ENCODE assay signal across 29 cellular contexts in the genomic region with DNA sequence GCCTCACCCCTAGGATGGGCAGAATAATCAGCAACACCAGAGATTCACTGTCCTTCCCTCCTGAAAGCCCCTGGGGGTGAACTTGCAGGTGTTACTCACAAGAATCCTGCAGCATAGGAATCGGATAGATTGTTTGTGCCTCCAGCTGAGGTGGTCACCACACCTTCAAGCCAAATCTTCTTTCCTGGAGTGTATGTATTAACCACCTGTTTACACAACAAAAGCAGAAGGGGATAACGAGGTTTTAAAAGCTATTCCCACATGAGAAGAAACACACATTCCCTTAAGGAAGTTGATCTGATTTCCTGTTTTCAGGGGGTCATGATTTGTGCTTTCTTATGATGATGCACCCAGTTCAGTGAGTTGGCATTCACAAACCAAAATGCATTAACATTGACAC.
"Had no signal": no experiment of that assay in that cellular context is flagged by ENCODE, and none has a peak within 500 bp of the region (broad histone marks: within the 10 kb centered on the region; RNA-seq: fewer than 3 reads in every experiment).

No MANE protein-coding gene starts in this region.

- H3K27ac Mint-ChIP-seq: dendritic cell treated with granulocyte-macrophage colony-stimulating factor and Interleukin-4, amounts not matched to agents 40 ng/mL and 50 ng/mL, for 4 days; memory B cell; naive thymus-derived CD4-positive, alpha-beta T cell; stimulated activated naive CD8-positive, alpha-beta T cell treated with anti-CD3 and anti-CD28 coated beads, Interleukin-15, amount 100 ng/mL, for 72 hours had no signal

- H3K4me3 Mint-ChIP-seq: dendritic cell treated with granulocyte-macrophage colony-stimulating factor and Interleukin-4, amounts not matched to agents 40 ng/mL and 50 ng/mL, for 4 days; memory B cell; naive thymus-derived CD4-positive, alpha-beta T cell; nephron progenitor cell; stimulated activated naive CD8-positive, alpha-beta T cell treated with anti-CD3 and anti-CD28 coated beads, Interleukin-15, amount 100 ng/mL, for 72 hours had no signal

- H3K27me3 Mint-ChIP-seq: dendritic cell treated with granulocyte-macrophage colony-stimulating factor and Interleukin-4, amounts not matched to agents 40 ng/mL and 50 ng/mL, for 4 days; stimulated activated naive CD8-positive, alpha-beta T cell treated with anti-CD3 and anti-CD28 coated beads, Interleukin-15, amount 100 ng/mL, for 72 hours had no signal

- H3K4me2 ChIP-seq: smooth muscle cell had no signal

- H3K36me3 ChIP-seq: colonic mucosa, esophagus muscularis mucosa, heart right ventricle, prostate gland, right atrium auricular region, suprapubic skin, vagina had no signal

- H3K27me3 ChIP-seq: colonic mucosa, esophagus muscularis mucosa, foreskin keratinocyte, heart right ventricle, right atrium auricular region, suprapubic skin, vagina had no signal

- DNase-seq: colonic mucosa; effector CD8-positive, alpha-beta T cell; foreskin keratinocyte; glutamatergic neuron; heart right ventricle; hippocampal formation; kidney; midbrain; naive thymus-derived CD4-positive, alpha-beta T cell; nephron progenitor cell; nucleus accumbens; stimulated activated CD4-positive, alpha-beta T cell treated with anti-CD3 and anti-CD28 coated beads, Interleukin-12 subunit alpha, Interleukin-12 subunit beta, amount 100 ng/mL, for 4 hours; stimulated activated CD4-positive, alpha-beta T cell treated with anti-CD3 and anti-CD28 coated beads, Interleukin-1b, Interleukin-23, amount 100 ng/mL, for 48 hours; stimulated activated CD4-positive, alpha-beta T cell treated with anti-CD3 and anti-CD28 coated beads, Interleukin-4, amount 100 ng/mL, for 1 hour; stimulated activated CD8-positive, alpha-beta memory T cell treated with anti-CD3 and anti-CD28 coated beads, Interleukin-4, amount 100 ng/mL, for 48 hours; stimulated activated naive CD4-positive, alpha-beta T cell; stimulated activated naive CD8-positive, alpha-beta T cell treated with anti-CD3 and anti-CD28 coated beads, Interleukin-15, amount 100 ng/mL, for 72 hours; trophoblast cell had no signal

- H3K9me3 ChIP-seq: colonic mucosa, esophagus muscularis mucosa, heart right ventricle, prostate gland, suprapubic skin, vagina had no signal

- H3K4me1 Mint-ChIP-seq: memory B cell; naive thymus-derived CD4-positive, alpha-beta T cell; stimulated activated naive CD8-positive, alpha-beta T cell treated with anti-CD3 and anti-CD28 coated beads, Interleukin-15, amount 100 ng/mL, for 72 hours had no signal

- H3K27ac ChIP-seq: colonic mucosa, esophagus muscularis mucosa, foreskin keratinocyte, heart right ventricle, prostate gland, right atrium auricular region, suprapubic skin, vagina had no signal

- H3K4me3 ChIP-seq: colonic mucosa, esophagus muscularis mucosa, heart right ventricle, lung, prostate gland, right atrium auricular region, smooth muscle cell, suprapubic skin, vagina had no signal

- H3K4me1 ChIP-seq: colonic mucosa, foreskin keratinocyte, heart right ventricle, prostate gland, right atrium auricular region, suprapubic skin, vagina had no signal

- H3K9me3 Mint-ChIP-seq: dendritic cell treated with granulocyte-macrophage colony-stimulating factor and Interleukin-4, amounts not matched to agents 40 ng/mL and 50 ng/mL, for 4 days; stimulated activated naive CD8-positive, alpha-beta T cell treated with anti-CD3 and anti-CD28 coated beads, Interleukin-15, amount 100 ng/mL, for 72 hours had no signal

- H3K36me3 Mint-ChIP-seq: memory B cell; naive thymus-derived CD4-positive, alpha-beta T cell had no signal

- ATAC-seq: foreskin keratinocyte; heart right ventricle; left lobe of liver; naive thymus-derived CD4-positive, alpha-beta T cell; sciatic nerve; stimulated activated naive CD8-positive, alpha-beta T cell treated with anti-CD3 and anti-CD28 coated beads, Interleukin-15, amount 100 ng/mL, for 72 hours had no signal
